In genomic region chr17:39153541-39154111, GRCh38 we compare ENCODE assay signal across 8 cellular contexts. TPM values are rescaled to one million over a fixed set of nuclear protein-coding genes. Genes with fewer than 3 reads are reported as not detected.
DNase-seq lines count a peak whose midpoint lies in the region; ATAC-seq and TF ChIP-seq lines count a peak whose summit lies in the region.

No MANE protein-coding gene starts in this region.

- intact Hi-C loops in spleen (cut with DNase I; ENCODE audit: low total_unique reads), result loop anchor here (5.0 kb wide), 2 partner anchors 86 to 171 kb away; no protein-coding TSS in a partner anchor

- H3K27ac ChIP-seq in spleen, result peak overlapping the region; percentile 69 to 95 (median 92)

- peak overlapping the region; percentile 72 for H3K4me3 ChIP-seq in GM12875 (ENCODE audit: low read depth, low read length)
- H3K4me3 ChIP-seq in spleen, result peak overlapping the region; percentile 70 to 99 (median 88)

- no peaks in the 10 kb centered on the region for H3K36me3 ChIP-seq in spleen

- peaks cover 10 to 47% (median 33%) of the 10 kb centered on the region in 6 donors for H3K4me1 ChIP-seq in spleen

- TF ChIP-seq CTCF in GM12875 (IDR thresholded peaks at IDR 0.05; ENCODE audit: borderline replicate concordance, insufficient read depth, low read depth, low read length) (no peak), spleen (IDR thresholded peaks at IDR 0.05 in 8 of 11, conservative IDR thresholded peaks at IDR 0.05 in 3 of 11) (peak in 3 of 11 experiments; percentile 12 to 42 (median 23))

- WGBS in spleen, 5 donors, result 0 to 1% (median 1%) methylated on average over 22 of the region's 22 CpGs

- TF ChIP-seq POLR2A in spleen (IDR thresholded peaks at IDR 0.05), result no peak

- no peaks in the 10 kb centered on the region for H3K9me3 ChIP-seq in spleen

- peak; percentile 59 for ATAC-seq in HG03159 (IDR thresholded peaks at IDR 0.05; ENCODE audit: unreplicated experiment)
- ATAC-seq in GM21717 (IDR thresholded peaks at IDR 0.05; ENCODE audit: unreplicated experiment), result no peak

- peaks cover 0 to 34% (median 18%) of the 10 kb centered on the region in 7 donors for H3K27me3 ChIP-seq in spleen (replicated peaks in 1 of 7)

- DNase-seq in NCI-H460 (ENCODE audit: extremely low read depth, low read depth) (peak; percentile 88), cerebellar cortex (ENCODE audit: low spot score) (peak; percentile 92), islet precursor cell (peak; percentile 97), spleen (peak; percentile 96)
- DNase-seq in activated CD4-positive, alpha-beta T cell treated with anti-CD3 and anti-CD28 coated beads for 1 hour, result peak; percentile 92

RNA-seq across cellular contexts. Expression of gene PLXDC1, which starts 2.2 kb away (rescaled TPM):
- total RNA-seq in NCI-H460 (2014; rRNA removed; shearing (Covaris generic)), result 0.10 TPM in 1 of 2 replicates, not detected in the other
- not detected in 2 replicates for polyA plus RNA-seq in NCI-H460 (2014; cell fraction: nucleus; rRNA removed)
- total RNA-seq in spleen, result 10 to 100 TPM in 2 of 7 donors, 1 to 10 TPM in 5; 3.1 to 11.2 (median 6.0) TPM
- polyA plus RNA-seq in spleen, result 1 to 10 TPM; 2.9 to 4.2 (median 3.3) TPM

RNA-seq across cellular contexts. Expression of gene ARL5C, which starts 12.3 kb away (rescaled TPM):
- not detected in 2 replicates for total RNA-seq in NCI-H460 (2014; rRNA removed; shearing (Covaris generic))
- polyA plus RNA-seq in NCI-H460 (2014; cell fraction: nucleus; rRNA removed), result not detected in 2 replicates
- total RNA-seq in spleen, result not detected
- not detected for polyA plus RNA-seq in spleen

RNA-seq across cellular contexts. Expression of gene CACNB1, which starts 43.8 kb away (rescaled TPM):
- total RNA-seq in NCI-H460 (2014; rRNA removed; shearing (Covaris generic)), result 3.4 and 3.6 TPM in 2 replicates
- polyA plus RNA-seq in NCI-H460 (2014; cell fraction: nucleus; rRNA removed), result 6.7 and 13.1 TPM in 2 replicates
- total RNA-seq in spleen, result 10 to 100 TPM in 2 of 7 donors, 1 to 10 TPM in 5; 4.1 to 11.9 (median 7.1) TPM
- polyA plus RNA-seq in spleen, result 1 to 10 TPM; 2.0 to 5.0 (median 4.2) TPM

RNA-seq across cellular contexts. Expression of gene RPL19, which starts 46.5 kb away (rescaled TPM):
- 4,756 and 4,857 TPM in 2 replicates for total RNA-seq in NCI-H460 (2014; rRNA removed; shearing (Covaris generic))
- polyA plus RNA-seq in NCI-H460 (2014; cell fraction: nucleus; rRNA removed), result 2,493 and 2,828 TPM in 2 replicates
- 1,000 to 10,000 TPM; 1,504 to 3,872 (median 2,079) TPM for total RNA-seq in spleen
- 1,000 to 10,000 TPM; 4,610 to 7,360 (median 6,812) TPM for polyA plus RNA-seq in spleen
